ENCODE assay signal across 7 cellular contexts in the genomic region with DNA sequence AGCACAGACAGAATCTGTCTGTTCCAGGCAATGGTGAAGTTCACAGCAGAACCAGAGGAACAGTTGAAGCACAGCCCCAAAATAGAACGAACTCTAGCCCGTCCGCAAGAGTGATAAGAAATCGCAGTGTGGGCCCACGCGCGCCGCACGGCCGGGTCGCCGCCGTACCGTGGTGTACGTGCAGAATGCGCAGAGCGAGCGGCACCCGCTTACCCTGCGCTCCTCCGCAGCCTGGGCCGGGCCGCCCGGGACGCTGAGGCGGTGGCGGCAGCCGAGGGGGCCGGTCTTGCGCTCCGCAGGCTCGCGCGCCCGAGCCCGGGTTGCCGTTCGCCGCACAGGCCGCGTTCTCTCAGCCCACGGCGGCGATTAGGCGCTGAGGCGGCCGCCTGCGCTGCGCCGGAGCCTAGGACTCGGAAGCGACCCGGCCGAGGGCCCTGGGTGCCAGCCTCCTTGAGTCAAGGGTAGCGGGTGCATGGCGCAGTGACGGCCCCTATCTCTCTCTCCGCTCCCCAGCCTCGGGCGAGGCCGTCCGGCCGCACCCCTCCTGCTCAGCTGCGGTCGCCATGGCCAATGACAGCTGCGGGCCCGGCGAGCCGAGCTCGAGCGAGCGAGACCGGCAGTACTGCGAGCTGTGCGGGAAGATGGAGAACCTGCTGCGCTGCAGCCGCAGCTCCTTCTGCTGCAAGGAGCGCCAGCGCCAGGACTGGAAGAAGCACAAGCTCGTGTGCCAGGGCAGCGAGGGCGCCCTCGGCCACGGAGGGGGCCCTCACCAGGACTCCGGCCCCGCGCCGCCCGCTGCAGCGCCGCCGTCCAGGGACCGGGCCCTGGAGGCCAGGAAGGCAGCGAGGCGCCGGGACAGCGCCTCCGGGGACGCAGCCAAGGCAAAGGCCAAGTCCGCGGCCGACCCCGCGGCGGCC. TPM values are rescaled to one million over a fixed set of nuclear protein-coding genes. Genes with fewer than 3 reads are reported as not detected.
DNase-seq lines count a peak whose midpoint lies in the region; ATAC-seq, FAIRE-seq and TF ChIP-seq lines count a peak whose summit lies in the region.

No MANE protein-coding gene starts in this region.

- TF ChIP-seq CTCF in H1 (IDR thresholded peaks at IDR 0.05; ENCODE audit: control extremely low read depth in 1 of 3, insufficient read depth in 1 of 3, low read depth in 1 of 3, low read length in 3 of 3): no peak

- ATAC-seq in GM18858 (IDR thresholded peaks at IDR 0.05; ENCODE audit: unreplicated experiment) (peak; percentile 35), HG02973 (IDR thresholded peaks at IDR 0.05; ENCODE audit: unreplicated experiment) (peak; percentile 35)

- H3K79me2 ChIP-seq in H1 (ENCODE audit: control insufficient read depth in 1 of 2, insufficient read depth in 2 of 2, low read length in 2 of 2): no peaks in the 10 kb centered on the region

- no peak overlapping the region for H2AK5ac ChIP-seq in H1 (ENCODE audit: low read depth, low read length)

- DNase-seq in NCI-H526 treated with DMSO at 0.1 percent for 48 hours (lab: John Stamatoyannopoulos, UW) (peak; percentile 72), H1 (ENCODE audit: low read depth in 1 of 2, low spot score in 2 of 2) (peak in 1 of 2 experiments; percentile 81), mesenteric fat pad (ENCODE audit: low spot score) (peak; percentile 92)
- DNase-seq in activated CD8-positive, alpha-beta memory T cell treated with anti-CD3 and anti-CD28 coated beads for 48 hours (ENCODE audit: low read depth in 2 of 3, low spot score in 2 of 3): peak; percentile 37 to 54 (median 47)
- DNase-seq in stimulated activated CD8-positive, alpha-beta memory T cell treated with anti-CD3 and anti-CD28 coated beads, Interleukin-15, amount 100 ng/mL, for 24 hours (ENCODE audit: low read depth): peak; percentile 36

- no peak overlapping the region for H4K91ac ChIP-seq in H1 (replicated peaks; ENCODE audit: insufficient read length, low read length)

- H3K4me2 ChIP-seq in H1 (ENCODE audit: insufficient read depth in 1 of 2, low read depth in 2 of 2, low read length in 2 of 2): peak overlapping the region; percentile 96 to 99

- no peak overlapping the region for H2AFZ ChIP-seq in H1 (ENCODE audit: low read length)

- H3K56ac ChIP-seq in H1 (replicated peaks; ENCODE audit: insufficient read length, low read depth, low read length): no peak overlapping the region

- H3K4me1 ChIP-seq in H1 (replicated peaks in 1 of 4; ENCODE audit: control insufficient read depth in 3 of 4, insufficient read depth in 4 of 4, low read length in 3 of 4): peaks cover 0 to 6% (median 4%) of the 10 kb centered on the region in 4 experiments; a peak in 6 of 7 replicates

- no peak overlapping the region for H3K14ac ChIP-seq in H1 (ENCODE audit: insufficient read length)

- peak overlapping the region; percentile 13 to 35 (median 22); a peak in 5 of 7 replicates for H3K9ac ChIP-seq in H1 (replicated peaks in 1 of 4; ENCODE audit: extremely low read depth in 1 of 4, low read depth in 3 of 4, low read length in 3 of 4)

- H3K27me3 ChIP-seq in H1 (replicated peaks in 1 of 4; ENCODE audit: control insufficient read depth in 3 of 4, extremely low read depth in 1 of 4, insufficient read depth in 3 of 4, low read length in 3 of 4): peaks cover 0 to 21% (median 2%) of the 10 kb centered on the region in 4 experiments; a peak in 5 of 7 replicates

- peaks cover 0 to 2% of the 10 kb centered on the region in 2 experiments for H4K20me1 ChIP-seq in H1 (replicated peaks in 1 of 2; ENCODE audit: control insufficient read depth in 1 of 2, insufficient read depth in 2 of 2, low read length in 2 of 2)

- no peak overlapping the region for H2BK5ac ChIP-seq in H1 (ENCODE audit: low read depth, low read length)

- H3K23ac ChIP-seq in H1 (ENCODE audit: insufficient read length): no peak overlapping the region

- no peak overlapping the region for H2BK20ac ChIP-seq in H1 (ENCODE audit: low read length)

- no peaks in the 10 kb centered on the region for H3K9me3 ChIP-seq in H1 (ENCODE audit: insufficient read depth in 2 of 2, low read depth in 1 of 2, low read length in 1 of 2)

- peak overlapping the region; percentile 43 to 71 (median 59) for H3K4me3 ChIP-seq in H1 (ENCODE audit: extremely low read depth in 1 of 4, insufficient read depth in 2 of 4, low read depth in 3 of 4, low read length in 4 of 4)

- no peak overlapping the region for H4K5ac ChIP-seq in H1 (ENCODE audit: insufficient read length, low read depth, low read length)

- no peak for TF ChIP-seq EP300 in H1 (IDR thresholded peaks at IDR 0.05; ENCODE audit: borderline replicate concordance in 1 of 2, low read depth in 2 of 2, low read length in 2 of 2)

- no peak overlapping the region for H2BK120ac ChIP-seq in H1 (replicated peaks; ENCODE audit: low read depth, low read length)

- H3K27ac ChIP-seq in H1 (ENCODE audit: low read depth, low read length): no peak overlapping the region

- H3K36me3 ChIP-seq in H1 (ENCODE audit: control insufficient read depth in 2 of 4, insufficient read depth in 4 of 4, low read length in 3 of 4): no peaks in the 10 kb centered on the region

- H4K8ac ChIP-seq in H1 (ENCODE audit: extremely low read depth, insufficient read depth, low read length): no peak overlapping the region

- H2BK12ac ChIP-seq in H1 (ENCODE audit: low read depth, low read length): no peak overlapping the region

- CTCF ChIA-PET in H1 (lab: Charles Lee; ENCODE audit: partially characterized antibody): interaction anchor here (0.9 to 3.3 kb wide), 8 partner anchors 10 to 67 kb away, joined by 3 to 24 read pairs (median 6); no protein-coding TSS in a partner anchor

- H3K18ac ChIP-seq in H1 (ENCODE audit: extremely low read depth, low read length): peak overlapping the region; percentile 73

- H3K79me1 ChIP-seq in H1 (ENCODE audit: low read depth, low read length): no peaks in the 10 kb centered on the region; the same call in 1 of the 2 replicates

- no peak for TF ChIP-seq POLR2A in H1 (IDR thresholded peaks at IDR 0.05; ENCODE audit: control extremely low read depth in 1 of 2, low read depth in 2 of 2, low read length in 2 of 2)

- POLR2A ChIA-PET in H1 (lab: Charles Lee; ENCODE audit: partially characterized antibody): interaction anchor here (0.7 to 9.2 kb wide), 7 partner anchors 8 to 31 kb away, joined by 3 to 134 read pairs (median 5); partner anchors contain the start of gene ZSCAN2

- no peak overlapping the region for H2BK15ac ChIP-seq in H1 (ENCODE audit: low read length)

- H3K4ac ChIP-seq in H1 (replicated peaks; ENCODE audit: insufficient read length, low read depth, low read length): no peak overlapping the region

- TF ChIP-seq RAD21 in H1 (IDR thresholded peaks at IDR 0.05 in 1 of 2, conservative IDR thresholded peaks at IDR 0.05 in 1 of 2; ENCODE audit: low read depth in 2 of 2, low read length in 2 of 2): no peak

- peaks cover 17% of the 10 kb centered on the region for H3K23me2 ChIP-seq in H1 (ENCODE audit: low read depth, low read length)

- FAIRE-seq in H1 (lab: Jason Lieb, UNC): no peak

- WGBS in H1 (ENCODE audit: extremely low coverage in 1 of 2, insufficient coverage in 1 of 2, insufficient read length in 1 of 2, insufficient replicate concordance in 2 of 2, low coverage in 1 of 2, low lambda C conversion rate in 2 of 2, missing lambda C conversion rate in 1 of 2), 2 experiments: 3% methylated on average over 80 of the region's 105 CpGs; no CpG with 5 or more reads in 1 of the 2 experiments

TF ChIP-seq in H1, 55 proteins besides CTCF, POLR2A, EP300 and RAD21 (continues in another document):
- TF ChIP-seq ZNF274 (IDR thresholded peaks at IDR 0.05; ENCODE audit: borderline replicate concordance, extremely low read depth, low read length) (no peak), HDAC6 (IDR thresholded peaks at IDR 0.05; ENCODE audit: low read depth, low read length) (no peak), SIN3A (conservative IDR thresholded peaks at IDR 0.05 in 1 of 2, IDR thresholded peaks at IDR 0.05 in 1 of 2; ENCODE audit: low read depth in 1 of 2, low read length in 2 of 2) (peak in 1 of 2 experiments; percentile 80; a peak in 2 of 4 replicates), EZH2 (IDR thresholded peaks at IDR 0.05; ENCODE audit: low read depth, low read length, severe bottlenecking) (peak; percentile 45), SUZ12 (IDR thresholded peaks at IDR 0.05; ENCODE audit: low read length) (peak; percentile 68), ASH2L (IDR thresholded peaks at IDR 0.05; ENCODE audit: low read length) (peak; percentile 68)

RNA-seq across cellular contexts. Expression of gene WDR73, which starts 20.5 kb away (rescaled TPM):
- 21.0 and 23.1 TPM in 2 replicates for total RNA-seq in H1 (2021; fragmentation: NEBNext Ultra II Directional; extraction: Animal tissue kit (Norgen Biotek cat#: 25700))
- polyA plus RNA-seq in H1 (2011; rRNA removed): 21.4 and 22.7 TPM in 2 replicates
- polyA plus RNA-seq in H1 (2011; cell fraction: cytosol; rRNA removed): 26.5 TPM
- polyA plus RNA-seq in H1 (2011; cell fraction: nucleus; rRNA removed): 35.3 TPM
- 23.4 to 28.2 TPM (median 26.3 TPM) in 4 replicates for polyA plus RNA-seq in H1 (2012, experiment 1 of 2)
- polyA plus RNA-seq in H1 (2012, experiment 2 of 2): 12.4 TPM
- 17.0 TPM for polyA plus RNA-seq in H1 (2013, experiment 1 of 2)
- polyA plus RNA-seq in H1 (2013, experiment 2 of 2): 15.0 TPM
- 30.2 and 37.8 TPM in 2 replicates for polyA minus RNA-seq in H1 (2011; rRNA and poly(A)+ RNA removed)
- polyA minus RNA-seq in H1 (2011; cell fraction: cytosol; rRNA and poly(A)+ RNA removed): 12.8 TPM
- polyA minus RNA-seq in H1 (2011; cell fraction: nucleus; rRNA and poly(A)+ RNA removed): 27.3 TPM
- total RNA-seq in mesenteric fat pad: 20.3 TPM

RNA-seq across cellular contexts. Expression of gene NMB, which starts 24.4 kb away (rescaled TPM):
- total RNA-seq in H1 (2021; fragmentation: NEBNext Ultra II Directional; extraction: Animal tissue kit (Norgen Biotek cat#: 25700)): 9.3 and 12.4 TPM in 2 replicates
- polyA plus RNA-seq in H1 (2011; rRNA removed): 13.6 and 13.7 TPM in 2 replicates
- polyA plus RNA-seq in H1 (2011; cell fraction: cytosol; rRNA removed): 9.7 TPM
- polyA plus RNA-seq in H1 (2011; cell fraction: nucleus; rRNA removed): 10.6 TPM
- polyA plus RNA-seq in H1 (2012, experiment 1 of 2): 12.4 to 14.5 TPM (median 13.5 TPM) in 4 replicates
- polyA plus RNA-seq in H1 (2012, experiment 2 of 2): 15.5 TPM
- 18.2 TPM for polyA plus RNA-seq in H1 (2013, experiment 1 of 2)
- polyA plus RNA-seq in H1 (2013, experiment 2 of 2): 20.3 TPM
- polyA minus RNA-seq in H1 (2011; rRNA and poly(A)+ RNA removed): 2.4 and 3.3 TPM in 2 replicates
- 3.9 TPM for polyA minus RNA-seq in H1 (2011; cell fraction: cytosol; rRNA and poly(A)+ RNA removed)
- 5.5 TPM for polyA minus RNA-seq in H1 (2011; cell fraction: nucleus; rRNA and poly(A)+ RNA removed)
- total RNA-seq in mesenteric fat pad: 67.0 TPM

RNA-seq across cellular contexts. Expression of gene ZSCAN2, which starts 32.8 kb away (rescaled TPM):
- 37.3 and 52.4 TPM in 2 replicates for total RNA-seq in H1 (2021; fragmentation: NEBNext Ultra II Directional; extraction: Animal tissue kit (Norgen Biotek cat#: 25700))
- polyA plus RNA-seq in H1 (2011; rRNA removed): 22.8 and 23.6 TPM in 2 replicates
- 29.9 TPM for polyA plus RNA-seq in H1 (2011; cell fraction: cytosol; rRNA removed)
- 27.6 TPM for polyA plus RNA-seq in H1 (2011; cell fraction: nucleus; rRNA removed)
- polyA plus RNA-seq in H1 (2012, experiment 1 of 2): 32.9 to 34.2 TPM (median 33.4 TPM) in 4 replicates
- polyA plus RNA-seq in H1 (2012, experiment 2 of 2): 21.4 TPM
- 30.3 TPM for polyA plus RNA-seq in H1 (2013, experiment 1 of 2)
- 30.0 TPM for polyA plus RNA-seq in H1 (2013, experiment 2 of 2)
- polyA minus RNA-seq in H1 (2011; rRNA and poly(A)+ RNA removed): 41.6 and 47.8 TPM in 2 replicates
- polyA minus RNA-seq in H1 (2011; cell fraction: cytosol; rRNA and poly(A)+ RNA removed): 20.1 TPM
- polyA minus RNA-seq in H1 (2011; cell fraction: nucleus; rRNA and poly(A)+ RNA removed): 32.6 TPM
- total RNA-seq in mesenteric fat pad: 7.9 TPM
